Comparison of ENCODE assay signal across 18 cellular contexts in the genomic region with DNA sequence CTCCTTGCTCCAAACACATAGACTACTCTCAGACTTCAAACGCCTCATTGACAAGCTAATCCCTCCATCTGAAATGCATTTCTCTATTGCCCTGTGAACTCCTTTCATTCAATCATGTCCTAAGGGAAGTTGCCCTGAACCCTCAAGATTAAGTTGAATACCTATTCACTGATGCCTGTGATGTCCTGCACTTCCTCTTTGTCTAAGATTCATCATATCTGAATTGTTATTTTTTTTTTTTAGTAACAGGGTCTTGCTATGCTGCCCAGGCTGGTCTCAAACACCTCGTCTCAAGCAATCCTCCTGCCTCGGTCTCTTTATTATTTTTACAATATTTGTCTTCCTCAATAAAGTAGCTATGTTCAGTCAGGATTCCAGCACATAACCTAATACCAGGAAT. TPM values are rescaled to one million over a fixed set of nuclear protein-coding genes. Genes with fewer than 3 reads are reported as not detected.
DNase-seq lines count a peak whose midpoint lies in the region; ATAC-seq and TF ChIP-seq lines count a peak whose summit lies in the region.
"Had no signal": no experiment of that assay in that cellular context is flagged by ENCODE, and none has a peak within 500 bp of the region (broad histone marks: within the 10 kb centered on the region; RNA-seq: fewer than 3 reads in every experiment).

No MANE protein-coding gene starts in this region.

- 54 to 78% (median 67%) methylated on average over 3 of the region's 3 CpGs for WGBS in heart left ventricle, 4 donors

- H3K36me3 ChIP-seq in HEK293 (ENCODE audit: control insufficient read depth in 2 of 2, insufficient read depth in 1 of 2, low read length in 2 of 2) (peaks cover 33 to 37% of the 10 kb centered on the region in 2 experiments), heart left ventricle (peaks cover 0 to 41% (median 35%) of the 10 kb centered on the region in 9 donors)
- peaks cover 7 to 39% (median 10%) of the 10 kb centered on the region in 3 experiments for H3K36me3 ChIP-seq in naive thymus-derived CD4-positive, alpha-beta T cell (ENCODE audit: control insufficient read depth in 2 of 3, insufficient read depth in 3 of 3, low read length in 3 of 3)

- H3K36me3 Mint-ChIP-seq in activated CD4-positive, alpha-beta T cell treated with anti-CD3 and anti-CD28 coated beads for 36 hours (ENCODE audit: low read depth): peaks cover 44% of the 10 kb centered on the region
- peaks cover 39% of the 10 kb centered on the region for H3K36me3 Mint-ChIP-seq in activated CD4-positive, alpha-beta T cell treated with anti-CD3 and anti-CD28 coated beads, Interleukin-2, amount 10 ng/mL, durations not matched to agents 7 days and 5 days (ENCODE audit: low read depth)
- peaks cover 4% of the 10 kb centered on the region for H3K36me3 Mint-ChIP-seq in T-helper 17 cell (ENCODE audit: low read depth)
- peaks cover 7 to 18% (median 9%) of the 10 kb centered on the region in 5 donors for H3K36me3 Mint-ChIP-seq in naive thymus-derived CD4-positive, alpha-beta T cell

- H3K9me3 Mint-ChIP-seq in activated CD4-positive, alpha-beta T cell treated with anti-CD3 and anti-CD28 coated beads for 36 hours (ENCODE audit: low read depth): no peaks in the 10 kb centered on the region
- H3K9me3 Mint-ChIP-seq in activated CD4-positive, alpha-beta T cell treated with anti-CD3 and anti-CD28 coated beads, Interleukin-2, amount 10 ng/mL, durations not matched to agents 7 days and 5 days: no peaks in the 10 kb centered on the region
- no peaks in the 10 kb centered on the region for H3K9me3 Mint-ChIP-seq in naive thymus-derived CD4-positive, alpha-beta T cell

- TF ChIP-seq CTCF in HEK293 (tag by site-specific recombination; IDR thresholded peaks at IDR 0.05) (no peak), heart left ventricle (IDR thresholded peaks at IDR 0.05) (no peak)

- no peak for DNase-seq in activated CD4-positive, alpha-beta T cell treated with anti-CD3 and anti-CD28 coated beads for 36 hours
- DNase-seq in activated CD4-positive, alpha-beta T cell treated with anti-CD3 and anti-CD28 coated beads, Interleukin-2, amount 10 ng/mL, durations not matched to agents 7 days and 5 days: no peak
- DNase-seq in T-helper 17 cell (no peak), heart left ventricle (no peak)
- DNase-seq in naive thymus-derived CD4-positive, alpha-beta T cell: no peak
- DNase-seq: activated gamma-delta T cell treated with Interleukin-2 at 50 U/mL for 16 hours, body of pancreas, head of caudate nucleus, kidney, NCI-H1092, NCI-H2171, T-helper 9 cell had no signal

- peak overlapping the region; percentile 51 for H3K27ac Mint-ChIP-seq in activated CD4-positive, alpha-beta T cell treated with anti-CD3 and anti-CD28 coated beads for 36 hours
- no peak overlapping the region for H3K27ac Mint-ChIP-seq in activated CD4-positive, alpha-beta T cell treated with anti-CD3 and anti-CD28 coated beads, Interleukin-2, amount 10 ng/mL, durations not matched to agents 7 days and 5 days
- H3K27ac Mint-ChIP-seq in T-helper 17 cell: peak overlapping the region; percentile 98
- peak overlapping the region in 3 of 9 donors; percentile 5 to 37 (median 11) for H3K27ac Mint-ChIP-seq in naive thymus-derived CD4-positive, alpha-beta T cell

- H3K9me3 ChIP-seq in HEK293 (ENCODE audit: control insufficient read depth, insufficient read depth, low read depth, low read length) (no peaks in the 10 kb centered on the region), T-helper 17 cell (ENCODE audit: control insufficient read depth, low read length, poor library complexity, severe bottlenecking) (no peaks in the 10 kb centered on the region), heart left ventricle (no peaks in the 10 kb centered on the region)
- no peaks in the 10 kb centered on the region for H3K9me3 ChIP-seq in naive thymus-derived CD4-positive, alpha-beta T cell (ENCODE audit: control insufficient read depth in 2 of 3, low read length in 3 of 3)
- H3K9me3 ChIP-seq: body of pancreas, tibial nerve had no signal

- TF ChIP-seq POLR2A in heart left ventricle (IDR thresholded peaks at IDR 0.05): no peak

- POLR2A ChIA-PET in activated CD4-positive, alpha-beta T cell treated with anti-CD3 and anti-CD28 coated beads for 36 hours (lab: Charles Lee): interaction anchor here (0.7 kb wide), 1 partner anchor 15 kb away, joined by 5 read pairs; no protein-coding TSS in a partner anchor
- POLR2A ChIA-PET in activated CD4-positive, alpha-beta T cell treated with anti-CD3 and anti-CD28 coated beads, Interleukin-2, amount 10 ng/mL, durations not matched to agents 7 days and 5 days (lab: Charles Lee): no interaction called here
- POLR2A ChIA-PET in HEK293 (lab: Yijun Ruan, JAX): interaction anchor here (1.6 kb wide), 1 partner anchor 14 kb away, joined by 4 read pairs; no protein-coding TSS in a partner anchor
- POLR2A ChIA-PET in naive thymus-derived CD4-positive, alpha-beta T cell (lab: Charles Lee): interaction anchor here (0.8 to 2.0 kb wide), 4 partner anchors 11 to 16 kb away, joined by 3 to 7 read pairs (median 5); partner anchors contain the start of gene C7orf25

- H3K4me3 Mint-ChIP-seq in activated CD4-positive, alpha-beta T cell treated with anti-CD3 and anti-CD28 coated beads for 36 hours: peak overlapping the region; percentile 10
- H3K4me3 Mint-ChIP-seq in activated CD4-positive, alpha-beta T cell treated with anti-CD3 and anti-CD28 coated beads, Interleukin-2, amount 10 ng/mL, durations not matched to agents 7 days and 5 days: no peak overlapping the region
- no peak overlapping the region for H3K4me3 Mint-ChIP-seq in T-helper 17 cell
- peak overlapping the region in 7 of 10 donors; percentile 0 to 52 (median 19) for H3K4me3 Mint-ChIP-seq in naive thymus-derived CD4-positive, alpha-beta T cell

- intact Hi-C loops in activated CD4-positive, alpha-beta T cell treated with anti-CD3 and anti-CD28 coated beads for 36 hours (cut with DNase I, micrococcal nuclease): no loop called here
- intact Hi-C loops in naive thymus-derived CD4-positive, alpha-beta T cell (cut with micrococcal nuclease): no loop called here
- intact Hi-C loops in heart left ventricle (cut with DNase I): no loop called here

- H3K4me1 ChIP-seq in HEK293 (ENCODE audit: control insufficient read depth, insufficient read depth, low read length): no peaks in the 10 kb centered on the region
- peaks cover 22 to 41% of the 10 kb centered on the region in 2 donors for H3K4me1 ChIP-seq in naive thymus-derived CD4-positive, alpha-beta T cell (ENCODE audit: control insufficient read depth in 2 of 2, insufficient read depth in 2 of 2, low read length in 2 of 2)
- peaks cover 4 to 48% (median 29%) of the 10 kb centered on the region in 12 donors for H3K4me1 ChIP-seq in heart left ventricle

- H3K27ac ChIP-seq in HEK293 (ENCODE audit: extremely low read depth, low read depth, low read length): no peak overlapping the region
- H3K27ac ChIP-seq in naive thymus-derived CD4-positive, alpha-beta T cell (ENCODE audit: low read depth, low read length): no peak overlapping the region
- H3K27ac ChIP-seq in heart left ventricle: no peak overlapping the region
- H3K27ac ChIP-seq: body of pancreas, tibial nerve had no signal

- peaks cover 66% of the 10 kb centered on the region for H3K4me1 Mint-ChIP-seq in activated CD4-positive, alpha-beta T cell treated with anti-CD3 and anti-CD28 coated beads for 36 hours
- peaks cover 72% of the 10 kb centered on the region for H3K4me1 Mint-ChIP-seq in activated CD4-positive, alpha-beta T cell treated with anti-CD3 and anti-CD28 coated beads, Interleukin-2, amount 10 ng/mL, durations not matched to agents 7 days and 5 days
- peaks cover 42% of the 10 kb centered on the region for H3K4me1 Mint-ChIP-seq in T-helper 17 cell
- peaks cover 32 to 73% (median 64%) of the 10 kb centered on the region in 7 donors for H3K4me1 Mint-ChIP-seq in naive thymus-derived CD4-positive, alpha-beta T cell

- H3K27me3 ChIP-seq in naive thymus-derived CD4-positive, alpha-beta T cell (ENCODE audit: control insufficient read depth in 2 of 2, insufficient read depth in 2 of 2, low read length in 2 of 2): no peaks in the 10 kb centered on the region
- H3K27me3 ChIP-seq in heart left ventricle: no peaks in the 10 kb centered on the region
- H3K27me3 ChIP-seq: body of pancreas, tibial nerve had no signal

- ATAC-seq in activated CD4-positive, alpha-beta T cell treated with anti-CD3 and anti-CD28 coated beads for 36 hours: no peak
- ATAC-seq in T-helper 17 cell (no peak), GM18907 (IDR thresholded peaks at IDR 0.05; ENCODE audit: unreplicated experiment) (no peak), GM18870 (IDR thresholded peaks at IDR 0.05; ENCODE audit: unreplicated experiment) (no peak), heart left ventricle (no peak)
- ATAC-seq in naive thymus-derived CD4-positive, alpha-beta T cell: no peak
- ATAC-seq: body of pancreas, Right ventricle myocardium inferior, sciatic nerve had no signal

- H3K4me3 ChIP-seq in HEK293 (ENCODE audit: low read depth, low read length): no peak overlapping the region
- no peak overlapping the region for H3K4me3 ChIP-seq in naive thymus-derived CD4-positive, alpha-beta T cell (ENCODE audit: low read length)
- H3K4me3 ChIP-seq in heart left ventricle: no peak overlapping the region
- H3K4me3 ChIP-seq: body of pancreas, tibial nerve had no signal

- H3K27me3 Mint-ChIP-seq in activated CD4-positive, alpha-beta T cell treated with anti-CD3 and anti-CD28 coated beads for 36 hours: no peaks in the 10 kb centered on the region
- no peaks in the 10 kb centered on the region for H3K27me3 Mint-ChIP-seq in activated CD4-positive, alpha-beta T cell treated with anti-CD3 and anti-CD28 coated beads, Interleukin-2, amount 10 ng/mL, durations not matched to agents 7 days and 5 days
- no peaks in the 10 kb centered on the region for H3K27me3 Mint-ChIP-seq in T-helper 17 cell
- no peaks in the 10 kb centered on the region for H3K27me3 Mint-ChIP-seq in naive thymus-derived CD4-positive, alpha-beta T cell

- CTCF ChIA-PET in activated CD4-positive, alpha-beta T cell treated with anti-CD3 and anti-CD28 coated beads for 36 hours (lab: Charles Lee): interaction anchor here (0.6 to 2.0 kb wide), 6 partner anchors 9 to 41 kb away, joined by 3 to 10 read pairs (median 4); no protein-coding TSS in a partner anchor
- CTCF ChIA-PET in activated CD4-positive, alpha-beta T cell treated with anti-CD3 and anti-CD28 coated beads, Interleukin-2, amount 10 ng/mL, durations not matched to agents 7 days and 5 days (lab: Charles Lee): interaction anchor here (0.6 to 1.9 kb wide), 4 partner anchors 13 to 911 kb away, joined by 3 to 9 read pairs (median 3); partner anchors contain the start of gene C7orf25
- CTCF ChIA-PET in HEK293 (lab: Yijun Ruan, JAX): interaction anchor here (1.4 kb wide), 1 partner anchor 179 kb away, joined by 3 read pairs; no protein-coding TSS in a partner anchor
- CTCF ChIA-PET in naive thymus-derived CD4-positive, alpha-beta T cell (lab: Charles Lee): no interaction called here

RNA-seq across cellular contexts. Expression of gene PSMA2, which starts 3.2 kb away (rescaled TPM):
- 100 to 1,000 TPM; 109 to 217 TPM for total RNA-seq in activated CD4-positive, alpha-beta T cell treated with anti-CD3 and anti-CD28 coated beads for 36 hours
- total RNA-seq in activated CD4-positive, alpha-beta T cell treated with anti-CD3 and anti-CD28 coated beads, Interleukin-2, amount 10 ng/mL, durations not matched to agents 7 days and 5 days: 100 to 1,000 TPM; 104 to 127 TPM
- total RNA-seq in T-helper 17 cell (10 to 100 TPM; 42.1 to 49.8 TPM), heart left ventricle (100 to 1,000 TPM in 1 of 9 donors, 10 to 100 TPM in 8; 41.8 to 106 (median 75.8) TPM)
- total RNA-seq in naive thymus-derived CD4-positive, alpha-beta T cell: 100 to 1,000 TPM in 1 of 5 experiments, 10 to 100 TPM in 4; 29.3 to 144 (median 35.3) TPM
- polyA plus RNA-seq in naive thymus-derived CD4-positive, alpha-beta T cell: 100 to 1,000 TPM; 196 to 257 TPM
- polyA plus RNA-seq in heart left ventricle: 100 to 1,000 TPM in 1 of 2 donors, 10 to 100 TPM in 1; 71.3 to 139 TPM

RNA-seq across cellular contexts. Expression of gene MRPL32, which starts 3.4 kb away (rescaled TPM):
- total RNA-seq in activated CD4-positive, alpha-beta T cell treated with anti-CD3 and anti-CD28 coated beads for 36 hours: 10 to 100 TPM; 74.7 to 75.5 TPM
- total RNA-seq in activated CD4-positive, alpha-beta T cell treated with anti-CD3 and anti-CD28 coated beads, Interleukin-2, amount 10 ng/mL, durations not matched to agents 7 days and 5 days: 10 to 100 TPM; 50.2 to 50.3 TPM
- 10 to 100 TPM; 31.1 to 39.1 TPM for total RNA-seq in T-helper 17 cell
- 10 to 100 TPM; 27.7 to 58.2 (median 53.4) TPM for total RNA-seq in naive thymus-derived CD4-positive, alpha-beta T cell
- 10 to 100 TPM; 43.9 to 52.9 TPM for polyA plus RNA-seq in naive thymus-derived CD4-positive, alpha-beta T cell
- total RNA-seq in heart left ventricle: 10 to 100 TPM; 49.0 to 71.7 (median 60.8) TPM
- polyA plus RNA-seq in heart left ventricle: 10 to 100 TPM; 94.9 to 98.4 TPM

RNA-seq across cellular contexts. Expression of gene C7orf25, which starts 16.9 kb away (rescaled TPM):
- 1 to 10 TPM; 2.7 to 5.4 TPM for total RNA-seq in activated CD4-positive, alpha-beta T cell treated with anti-CD3 and anti-CD28 coated beads for 36 hours
- total RNA-seq in activated CD4-positive, alpha-beta T cell treated with anti-CD3 and anti-CD28 coated beads, Interleukin-2, amount 10 ng/mL, durations not matched to agents 7 days and 5 days: 1 to 10 TPM; 3.0 to 5.1 TPM
- 1 to 10 TPM; 1.9 to 2.9 TPM for total RNA-seq in T-helper 17 cell
- total RNA-seq in naive thymus-derived CD4-positive, alpha-beta T cell: 10 to 100 TPM in 1 of 5 experiments, 1 to 10 TPM in 4; 2.3 to 10.9 (median 5.3) TPM
- polyA plus RNA-seq in naive thymus-derived CD4-positive, alpha-beta T cell: 1 to 10 TPM; 4.0 to 7.7 TPM
- 1 to 10 TPM; 1.8 to 9.1 (median 4.0) TPM for total RNA-seq in heart left ventricle
- 1 to 10 TPM; 5.0 to 7.8 TPM for polyA plus RNA-seq in heart left ventricle

Comparison
In these comparisons a context has a peak if more than half of its experiments do, and no peak if none do; other contexts are left out.
1. H3K4me3 Mint-ChIP-seq: peak in activated CD4-positive, alpha-beta T cell treated with anti-CD3 and anti-CD28 coated beads for 36 hours (single experiment) and naive thymus-derived CD4-positive, alpha-beta T cell (7 of 10); none in activated CD4-positive, alpha-beta T cell treated with anti-CD3 and anti-CD28 coated beads, Interleukin-2, amount 10 ng/mL, durations not matched to agents 7 days and 5 days (single experiment) and T-helper 17 cell (single experiment).